10 cellular contexts compared by ENCODE assay signal in the genomic region with DNA sequence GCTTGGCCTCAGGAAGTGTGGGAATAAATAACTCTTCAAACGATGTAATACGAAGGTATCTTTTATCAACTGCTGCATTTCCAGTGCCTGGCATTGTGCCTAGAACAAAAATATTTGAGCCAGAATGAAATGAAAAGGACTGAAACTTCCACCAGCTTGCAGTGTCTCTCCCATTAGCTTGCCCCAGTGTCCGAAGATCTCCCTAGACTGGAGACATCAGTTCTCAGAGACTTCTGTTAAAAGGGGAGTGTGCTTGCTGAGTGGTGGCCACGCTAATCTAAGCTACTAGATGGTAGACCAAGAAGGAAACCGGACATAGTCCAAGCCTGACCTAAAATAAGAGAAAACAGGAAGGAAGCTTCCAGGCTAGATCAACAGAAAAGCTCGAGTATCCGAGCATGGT.
A peak's percentile ranks its signal among the peaks of the same experiment; 100 is the strongest.
DNase-seq lines count a peak whose midpoint lies in the region; ATAC-seq and TF ChIP-seq lines count a peak whose summit lies in the region.
"Had no signal": no experiment of that assay in that cellular context is flagged by ENCODE, and none has a peak within 500 bp of the region (broad histone marks: within the 10 kb centered on the region; RNA-seq: fewer than 3 reads in every experiment).

No MANE protein-coding gene starts in this region.

- H3K4me1 ChIP-seq in subcutaneous abdominal adipose tissue (ENCODE audit: control insufficient read depth in 5 of 5, insufficient read depth in 5 of 5, low read length in 5 of 5): peaks cover 0 to 21% (median 20%) of the 10 kb centered on the region in 5 donors

- peak; percentile 9 for DNase-seq in NB4 (ENCODE audit: low read depth)
- DNase-seq in cardiac fibroblast (ENCODE audit: low read depth in 2 of 2): peak; percentile 33 to 72
- DNase-seq in iris pigment epithelial cell (ENCODE audit: low read depth): peak; percentile 34
- DNase-seq in NCI-H524 (lab: John Stamatoyannopoulos, UW): no peak
- DNase-seq in NCI-H1417 (lab: John Stamatoyannopoulos, UW): no peak
- no peak for DNase-seq in NCI-H748 (lab: John Stamatoyannopoulos, UW; ENCODE audit: unreplicated experiment)
- DNase-seq: activated CD4-positive, alpha-beta T cell treated with anti-CD3 and anti-CD28 coated beads, Interleukin-2, amount 50 U/mL, for 4 hours; NCI-H1105 treated with DMSO at 0.1 percent for 48 hours had no signal

- no peak overlapping the region for H3K4me3 ChIP-seq in NB4 (ENCODE audit: low read depth, low read length)
- no peak overlapping the region for H3K4me3 ChIP-seq in cardiac fibroblast (replicated peaks in 1 of 2; ENCODE audit: low read depth in 2 of 2, low read length in 2 of 2)
- H3K4me3 ChIP-seq in subcutaneous abdominal adipose tissue (ENCODE audit: low read depth in 1 of 5, low read length in 5 of 5): peak overlapping the region in 1 of 5 donors; percentile 7

- no peaks in the 10 kb centered on the region for H3K9me3 ChIP-seq in subcutaneous abdominal adipose tissue (ENCODE audit: control insufficient read depth in 5 of 5, low read length in 5 of 5)

- H3K27me3 ChIP-seq in subcutaneous abdominal adipose tissue (ENCODE audit: control insufficient read depth in 5 of 5, insufficient read depth in 4 of 5, low read length in 5 of 5): no peaks in the 10 kb centered on the region

- H3K36me3 ChIP-seq in subcutaneous abdominal adipose tissue (ENCODE audit: control insufficient read depth in 5 of 5, insufficient read depth in 5 of 5, low read length in 5 of 5): no peaks in the 10 kb centered on the region

- peak overlapping the region; percentile 57 for H3K27ac ChIP-seq in subcutaneous abdominal adipose tissue (ENCODE audit: low read depth, low read length)

- TF ChIP-seq CTCF in NB4 (IDR thresholded peaks at IDR 0.05; ENCODE audit: low read depth, low read length) (no peak), cardiac fibroblast (IDR thresholded peaks at IDR 0.05; ENCODE audit: low read depth, low read length) (no peak)

- ATAC-seq in HG03439 (IDR thresholded peaks at IDR 0.05; ENCODE audit: unreplicated experiment): no peak

- no peak for TF ChIP-seq POLR2A in NB4 (IDR thresholded peaks at IDR 0.05; ENCODE audit: extremely low read depth, insufficient read length)

- peak overlapping the region in 1 of 5 donors; percentile 3 for H3K9ac ChIP-seq in subcutaneous abdominal adipose tissue (ENCODE audit: low read length in 5 of 5)

Comparison
In these comparisons a context has a peak if more than half of its experiments do, and no peak if none do; other contexts are left out.
1. DNase-seq: peak in NB4 (single experiment), cardiac fibroblast (2 of 2) and iris pigment epithelial cell (single experiment); none in NCI-H524 (0 of 2), NCI-H1417 (0 of 3) and NCI-H748 (single experiment).